ENCODE assay signal across 28 cellular contexts in genomic region chr5:77360381-77360780, GRCh38.
"Had no signal": no experiment of that assay in that cellular context is flagged by ENCODE, and none has a peak within 500 bp of the region (broad histone marks: within the 10 kb centered on the region; RNA-seq: fewer than 3 reads in every experiment).

No MANE protein-coding gene starts in this region.

- DNase-seq: activated B cell treated with CpG ODN at 0.5 μM for 24 hours; activated CD4-positive, alpha-beta memory T cell treated with anti-CD3 and anti-CD28 coated beads for 36 hours; activated CD4-positive, alpha-beta T cell treated with anti-CD3 and anti-CD28 coated beads for 1 hour; activated CD4-positive, alpha-beta T cell treated with anti-CD3 and anti-CD28 coated beads, Interleukin-2, amount 10 ng/mL, durations not matched to agents 24 days and 14 days; activated CD8-positive, alpha-beta memory T cell treated with anti-CD3 and anti-CD28 coated beads for 24 hours; activated gamma-delta T cell treated with Interleukin-2 at 50 U/mL for 16 hours; activated naive CD4-positive, alpha-beta T cell treated with anti-CD3 and anti-CD28 coated beads, Interleukin-2, amount 10 ng/mL, durations not matched to agents 7 days and 5 days; activated naive CD8-positive, alpha-beta T cell treated with anti-CD3 and anti-CD28 coated beads for 36 hours; activated T-cell treated with anti-CD3 and anti-CD28 coated beads for 4 hours; activated T-cell treated with anti-CD3 and anti-CD28 coated beads, Interleukin-2, amount 50 U/mL, for 48 hours; caudate nucleus; MM.1S; NCI-H1105; NCI-H1436; NCI-H1694 treated with DMSO at 0.1 percent for 48 hours; NCI-H2081; NCI-H526; NCI-H82; NK-92 treated with Interleukin-12 subunit alpha and Interleukin-12 subunit beta, amount 100 ng/mL, for 24 hours; OCI-M1; RPMI8226; T-cell; T-helper 2 cell; T1000 had no signal

- H3K4me3 ChIP-seq: SK-N-MC had no signal

- H3K27ac ChIP-seq: SK-N-MC had no signal

- ATAC-seq: activated T-helper 17 cell treated with anti-CD3 and anti-CD28 coated beads, Interleukin-2, amount 50 U/mL, for 72 hours; Panc1; Right ventricle myocardium inferior; T-cell had no signal
